In the genomic region with DNA sequence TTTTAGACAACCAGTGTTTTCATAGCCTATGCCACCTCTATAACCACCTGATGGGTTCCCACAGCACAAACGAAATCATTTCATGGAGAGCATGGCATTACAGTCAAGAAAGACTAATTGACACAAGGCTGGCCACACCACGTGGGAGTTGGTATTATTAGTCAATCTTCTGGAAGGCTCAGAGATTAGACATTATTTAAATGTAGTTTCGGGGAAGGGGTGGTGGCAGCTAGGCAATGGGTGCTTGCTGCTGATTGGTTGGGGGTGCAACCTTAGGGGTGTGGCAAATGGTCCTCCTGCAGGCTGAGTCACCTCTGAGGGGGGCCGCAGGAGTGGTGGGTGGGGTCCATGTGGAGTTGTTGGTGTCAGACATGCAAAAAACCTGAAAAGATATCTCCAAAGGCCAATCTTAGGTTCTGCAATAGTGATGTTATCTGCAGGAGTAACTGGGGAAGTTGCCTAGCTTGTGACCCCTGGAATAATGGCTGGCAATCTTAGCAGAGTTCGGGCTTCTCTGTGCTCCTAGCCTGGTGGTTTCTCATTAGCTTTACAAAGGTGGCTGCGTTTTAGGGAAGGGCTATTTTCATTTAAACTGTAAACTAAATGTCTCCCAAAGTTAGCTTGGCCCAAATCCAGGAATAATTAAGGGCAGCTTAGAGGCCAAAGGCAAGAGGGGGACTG, we compare ENCODE assay signal across 1 cellular context.
TF ChIP-seq lines count a peak whose summit lies in the region.

No MANE protein-coding gene starts in this region.

TF ChIP-seq in IMR-90, 13 proteins besides CTCF, POLR2A, EP300 and RAD21 (continued from another document):
- TF ChIP-seq BHLHE40 (IDR thresholded peaks at IDR 0.05; ENCODE audit: low read depth, low read length) (no peak), NFE2L2 (IDR thresholded peaks at IDR 0.05; ENCODE audit: low read depth, low read length) (no peak), RFX5 (IDR thresholded peaks at IDR 0.05; ENCODE audit: low read depth, low read length) (no peak), SMC3 (IDR thresholded peaks at IDR 0.05; ENCODE audit: low read depth, low read length) (no peak), MAZ (IDR thresholded peaks at IDR 0.05; ENCODE audit: borderline replicate concordance, low read depth, low read length) (no peak), FOS (IDR thresholded peaks at IDR 0.05; ENCODE audit: low read depth, low read length) (no peak), MAFK (IDR thresholded peaks at IDR 0.05; ENCODE audit: low read depth, low read length) (no peak), CEBPB (IDR thresholded peaks at IDR 0.05; ENCODE audit: low read depth, low read length) (no peak), RCOR1 (IDR thresholded peaks at IDR 0.05; ENCODE audit: insufficient replicate concordance, low read length) (no peak), USF2 (IDR thresholded peaks at IDR 0.05; ENCODE audit: low read depth, low read length) (no peak), MXI1 (IDR thresholded peaks at IDR 0.05; ENCODE audit: borderline replicate concordance, low read depth, low read length) (no peak)
- TF ChIP-seq, protein P1, sequence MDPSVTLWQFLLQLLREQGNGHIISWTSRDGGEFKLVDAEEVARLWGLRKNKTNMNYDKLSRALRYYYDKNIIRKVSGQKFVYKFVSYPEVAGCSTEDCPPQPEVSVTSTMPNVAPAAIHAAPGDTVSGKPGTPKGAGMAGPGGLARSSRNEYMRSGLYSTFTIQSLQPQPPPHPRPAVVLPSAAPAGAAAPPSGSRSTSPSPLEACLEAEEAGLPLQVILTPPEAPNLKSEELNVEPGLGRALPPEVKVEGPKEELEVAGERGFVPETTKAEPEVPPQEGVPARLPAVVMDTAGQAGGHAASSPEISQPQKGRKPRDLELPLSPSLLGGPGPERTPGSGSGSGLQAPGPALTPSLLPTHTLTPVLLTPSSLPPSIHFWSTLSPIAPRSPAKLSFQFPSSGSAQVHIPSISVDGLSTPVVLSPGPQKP (IDR thresholded peaks at IDR 0.05; ENCODE audit: borderline replicate concordance, low read depth, low read length) = no peak
